In genomic region chr10:88243847-88244730, GRCh38 we compare ENCODE assay signal across 13 cellular contexts.
DNase-seq lines count a peak whose midpoint lies in the region; ATAC-seq, FAIRE-seq and TF ChIP-seq lines count a peak whose summit lies in the region.
"Had no signal": no experiment of that assay in that cellular context is flagged by ENCODE, and none has a peak within 500 bp of the region (broad histone marks: within the 10 kb centered on the region; RNA-seq: fewer than 3 reads in every experiment).

No MANE protein-coding gene starts in this region.

- intact Hi-C loops in activated T-helper 1 cell treated with anti-CD3 and anti-CD28 coated beads, Interleukin-12 subunit alpha, Interleukin-12 subunit beta, Interleukin-2, Interleukin-4 antibody, amounts not matched to agents 30 ng/mL and 10 ng/mL and 1 ng/mL, durations not matched to agents 14 hours and 24 hours and 36 hours (cut with micrococcal nuclease): no loop called here

- TF ChIP-seq CTCF in fibroblast of the aortic adventitia (IDR thresholded peaks at IDR 0.05; ENCODE audit: insufficient read depth, low read length) (no peak), omental fat pad (IDR thresholded peaks at IDR 0.05) (no peak)

- peaks cover 27% of the 10 kb centered on the region for H3K4me1 ChIP-seq in BLaER1

- H3K27ac Mint-ChIP-seq in activated T-helper 1 cell treated with anti-CD3 and anti-CD28 coated beads, Interleukin-12 subunit alpha, Interleukin-12 subunit beta, Interleukin-2, Interleukin-4 antibody, amounts not matched to agents 30 ng/mL and 10 ng/mL and 1 ng/mL, durations not matched to agents 14 hours and 24 hours and 36 hours: no peak overlapping the region
- H3K27ac Mint-ChIP-seq: activated CD8-positive, alpha-beta T cell treated with anti-CD3 and anti-CD28 coated beads, Interleukin-2, amount 10 ng/mL, durations not matched to agents 7 days and 5 days; B cell had no signal

- H3K4me3 Mint-ChIP-seq in activated T-helper 1 cell treated with anti-CD3 and anti-CD28 coated beads, Interleukin-12 subunit alpha, Interleukin-12 subunit beta, Interleukin-2, Interleukin-4 antibody, amounts not matched to agents 30 ng/mL and 10 ng/mL and 1 ng/mL, durations not matched to agents 14 hours and 24 hours and 36 hours: no peak overlapping the region
- H3K4me3 Mint-ChIP-seq: activated CD8-positive, alpha-beta T cell treated with anti-CD3 and anti-CD28 coated beads, Interleukin-2, amount 10 ng/mL, durations not matched to agents 7 days and 5 days; B cell had no signal

- peak overlapping the region; percentile 62 for H3K4me2 ChIP-seq in BLaER1

- peaks cover 7% of the 10 kb centered on the region for H3K36me3 Mint-ChIP-seq in activated T-helper 1 cell treated with anti-CD3 and anti-CD28 coated beads, Interleukin-12 subunit alpha, Interleukin-12 subunit beta, Interleukin-2, Interleukin-4 antibody, amounts not matched to agents 30 ng/mL and 10 ng/mL and 1 ng/mL, durations not matched to agents 14 hours and 24 hours and 36 hours (ENCODE audit: low read depth)

- H3K27me3 Mint-ChIP-seq in activated T-helper 1 cell treated with anti-CD3 and anti-CD28 coated beads, Interleukin-12 subunit alpha, Interleukin-12 subunit beta, Interleukin-2, Interleukin-4 antibody, amounts not matched to agents 30 ng/mL and 10 ng/mL and 1 ng/mL, durations not matched to agents 14 hours and 24 hours and 36 hours (ENCODE audit: insufficient read depth): peaks cover 7% of the 10 kb centered on the region
- H3K27me3 Mint-ChIP-seq: B cell had no signal

- H3K27me3 ChIP-seq in BLaER1: no peaks in the 10 kb centered on the region
- H3K27me3 ChIP-seq: neutrophil had no signal

- no peak for FAIRE-seq in RCC 7860 (lab: Jason Lieb, UNC)

- peak; percentile 9 for DNase-seq in RCC 7860 (ENCODE audit: low spot score)
- peak; percentile 96 for DNase-seq in fibroblast of the aortic adventitia (ENCODE audit: low read depth)
- no peak for DNase-seq in omental fat pad (ENCODE audit: low spot score)
- DNase-seq in DMS114 treated with DMSO at 0.1 percent for 48 hours (lab: John Stamatoyannopoulos, UW; ENCODE audit: unreplicated experiment): no peak
- no peak for DNase-seq in activated T-helper 1 cell treated with anti-CD3 and anti-CD28 coated beads, Interleukin-12 subunit alpha, Interleukin-12 subunit beta, Interleukin-2, Interleukin-4 antibody, amounts not matched to agents 30 ng/mL and 10 ng/mL and 1 ng/mL, durations not matched to agents 14 hours and 24 hours and 36 hours (ENCODE audit: low spot score)
- no peak for DNase-seq in putamen (ENCODE audit: low spot score)
- DNase-seq: effector CD8-positive, alpha-beta T cell; stimulated activated naive CD4-positive, alpha-beta T cell treated with Interleukin-2 at 50 U/mL for 16 hours had no signal

- H3K9me3 Mint-ChIP-seq in activated T-helper 1 cell treated with anti-CD3 and anti-CD28 coated beads, Interleukin-12 subunit alpha, Interleukin-12 subunit beta, Interleukin-2, Interleukin-4 antibody, amounts not matched to agents 30 ng/mL and 10 ng/mL and 1 ng/mL, durations not matched to agents 14 hours and 24 hours and 36 hours: no peaks in the 10 kb centered on the region

- H3K9me3 ChIP-seq in BLaER1: no peaks in the 10 kb centered on the region
- H3K9me3 ChIP-seq: neutrophil had no signal

- no peak overlapping the region for H3K9ac ChIP-seq in BLaER1

- H3K4me3 ChIP-seq in BLaER1 (no peak overlapping the region), fibroblast of the aortic adventitia (ENCODE audit: low read depth, low read length) (peak overlapping the region; percentile 29)

- no peaks in the 10 kb centered on the region for H3K36me3 ChIP-seq in BLaER1
- H3K36me3 ChIP-seq: neutrophil had no signal

- ATAC-seq in omental fat pad (ENCODE audit: low FRiP score): peak; percentile 92
- no peak for ATAC-seq in HG03139 (IDR thresholded peaks at IDR 0.05; ENCODE audit: unreplicated experiment)
- ATAC-seq: activated CD8-positive, alpha-beta T cell treated with anti-CD3 and anti-CD28 coated beads, Interleukin-2, amount 10 ng/mL, durations not matched to agents 7 days and 5 days had no signal

- H4K20me1 ChIP-seq in BLaER1: no peaks in the 10 kb centered on the region

- peak overlapping the region; percentile 15; the same call in 1 of the 2 replicates for H3K27ac ChIP-seq in BLaER1
- H3K27ac ChIP-seq: neutrophil had no signal

- H3K4me1 Mint-ChIP-seq in activated T-helper 1 cell treated with anti-CD3 and anti-CD28 coated beads, Interleukin-12 subunit alpha, Interleukin-12 subunit beta, Interleukin-2, Interleukin-4 antibody, amounts not matched to agents 30 ng/mL and 10 ng/mL and 1 ng/mL, durations not matched to agents 14 hours and 24 hours and 36 hours (ENCODE audit: low read depth): peaks cover 28% of the 10 kb centered on the region

Comparison
In these comparisons a context has a peak if more than half of its experiments do, and no peak if none do; other contexts are left out.
1. DNase-seq: peak in RCC 7860 (single experiment) and fibroblast of the aortic adventitia (single experiment); none in omental fat pad (single experiment), DMS114 treated with DMSO at 0.1 percent for 48 hours (single experiment), activated T-helper 1 cell treated with anti-CD3 and anti-CD28 coated beads, Interleukin-12 subunit alpha, Interleukin-12 subunit beta, Interleukin-2, Interleukin-4 antibody, amounts not matched to agents 30 ng/mL and 10 ng/mL and 1 ng/mL, durations not matched to agents 14 hours and 24 hours and 36 hours (single experiment) and putamen (single experiment).